ENCODE assay signal across 26 cellular contexts in genomic region chr6:5041955-5042354, GRCh38.
"Had no signal": no experiment of that assay in that cellular context is flagged by ENCODE, and none has a peak within 500 bp of the region (broad histone marks: within the 10 kb centered on the region; RNA-seq: fewer than 3 reads in every experiment).

No MANE protein-coding gene starts in this region.

- H3K4me1 ChIP-seq: stomach, suprapubic skin, testis, thyroid gland, tibial artery, tibial nerve, upper lobe of left lung, upper lobe of right lung, uterus, vagina had no signal

- DNase-seq: stimulated activated CD4-positive, alpha-beta T cell treated with anti-CD3 and anti-CD28 coated beads, Interleukin-2, amount 100 ng/mL, for 48 hours; stimulated activated CD4-positive, alpha-beta T cell treated with anti-CD3 and anti-CD28 coated beads, Interleukin-4, amount 100 ng/mL, for 1 hour; stimulated activated CD4-positive, alpha-beta T cell treated with anti-CD3 and anti-CD28 coated beads, Interleukin-4, amount 100 ng/mL, for 24 hours; stimulated activated CD4-positive, alpha-beta T cell treated with anti-CD3 and anti-CD28 coated beads, Interleukin-4, amount 100 ng/mL, for 4 hours; stimulated activated CD8-positive, alpha-beta memory T cell treated with anti-CD3 and anti-CD28 coated beads, Interleukin-4, amount 100 ng/mL, for 48 hours; stimulated activated naive B cell treated with anti-CD40 and anti-IgM and Interleukin-4, amounts not matched to agents 10 μg/mL and 1 μg/mL and 100 μg/mL, for 72 hours; stimulated activated naive CD4-positive, alpha-beta T cell; stimulated activated naive CD4-positive, alpha-beta T cell treated with Interleukin-2 at 50 U/mL for 16 hours; stimulated activated naive CD8-positive, alpha-beta T cell treated with anti-CD3 and anti-CD28 coated beads, Interleukin-15, amount 100 ng/mL, for 72 hours; stimulated activated naive CD8-positive, alpha-beta T cell treated with anti-CD3 and anti-CD28 coated beads, Interleukin-15, Interleukin-2, amounts not matched to agents 100 U/mL and 50 U/mL, for 24 hours; stomach; substantia nigra; testis; thyroid gland; tibial artery; transverse colon; upper lobe of left lung; upper lobe of right lung; uterus had no signal

- H3K36me3 ChIP-seq: suprapubic skin, thoracic aorta, thyroid gland, tibial artery, transverse colon, upper lobe of left lung, upper lobe of right lung, uterus, vagina had no signal

- H3K4me3 ChIP-seq: stomach, suprapubic skin, testis, thoracic aorta, thyroid gland, tibial artery, tibial nerve, transverse colon, upper lobe of left lung, upper lobe of right lung, uterus, vagina had no signal

- ATAC-seq: stimulated activated effector memory CD8-positive, alpha-beta T cell treated with anti-CD3 and anti-CD28 coated beads, Interleukin-12 subunit alpha, Interleukin-12 subunit beta, amount 100 ng/mL, for 72 hours; stimulated activated memory B cell treated with anti-CD40 and anti-IgM and Interleukin-4, amounts not matched to agents 10 μg/mL and 1 μg/mL and 100 μg/mL, for 72 hours; stimulated activated naive B cell treated with anti-CD40 and anti-IgM and Interleukin-4, amounts not matched to agents 10 μg/mL and 1 μg/mL and 100 μg/mL, for 72 hours; stimulated activated naive CD8-positive, alpha-beta T cell treated with anti-CD3 and anti-CD28 coated beads, Interleukin-15, amount 100 ng/mL, for 72 hours; stimulated activated naive CD8-positive, alpha-beta T cell treated with anti-CD3 and anti-CD28 coated beads, Interleukin-15, Interleukin-2, amounts not matched to agents 100 U/mL and 50 U/mL, for 24 hours; upper lobe of right lung had no signal

- H3K27me3 ChIP-seq: stomach, suprapubic skin, testis, thyroid gland, tibial artery, tibial nerve, transverse colon, upper lobe of left lung, upper lobe of right lung, uterus, vagina had no signal

- H3K9me3 ChIP-seq: stomach, suprapubic skin, testis, thoracic aorta, thyroid gland, tibial artery, tibial nerve, transverse colon, upper lobe of left lung, upper lobe of right lung, uterus, vagina had no signal

- H3K27ac ChIP-seq: stomach, suprapubic skin, testis, thoracic aorta, thyroid gland, tibial artery, tibial nerve, transverse colon, upper lobe of left lung, upper lobe of right lung, uterus, vagina had no signal

- FAIRE-seq: urothelium cell line had no signal
